In genomic region chr5:74340476-74340875, GRCh38 we compare ENCODE assay signal across 1 cellular context.
A peak's percentile ranks its signal among the peaks of the same experiment; 100 is the strongest.
TF ChIP-seq lines count a peak whose summit lies in the region.

No MANE protein-coding gene starts in this region.

TF ChIP-seq in K562, 482 proteins besides CTCF, POLR2A, EP300 and RAD21:
- TF ChIP-seq AFF1 (IDR thresholded peaks at IDR 0.05; ENCODE audit: low read depth in 1 of 2, partially characterized antibody in 2 of 2) (no peak), ZNF512 (tag; IDR thresholded peaks at IDR 0.05) (peak; percentile 84)
